In genomic region chr20:18739785-18740184, GRCh38 we compare ENCODE assay signal across 12 cellular contexts.
A peak's percentile ranks its signal among the peaks of the same experiment; 100 is the strongest.
DNase-seq lines count a peak whose midpoint lies in the region; ATAC-seq and TF ChIP-seq lines count a peak whose summit lies in the region.
"Had no signal": no experiment of that assay in that cellular context is flagged by ENCODE, and none has a peak within 500 bp of the region (broad histone marks: within the 10 kb centered on the region; RNA-seq: fewer than 3 reads in every experiment).

No MANE protein-coding gene starts in this region.

- H2BK5ac ChIP-seq in mesenchymal stem cell (ENCODE audit: low read depth, low read length, poor library complexity, severe bottlenecking) = no peak overlapping the region

- no peaks in the 10 kb centered on the region for H3K4me1 ChIP-seq in mesenchymal stem cell (ENCODE audit: control insufficient read depth, insufficient read depth, low read depth, low read length)

- no peak overlapping the region for H3K14ac ChIP-seq in mesenchymal stem cell (ENCODE audit: low read length in 2 of 2)

- H3K79me1 ChIP-seq in mesenchymal stem cell (replicated peaks; ENCODE audit: low read length, poor library complexity, severe bottlenecking) = peaks cover 12% of the 10 kb centered on the region

- no peak overlapping the region for H2AK5ac ChIP-seq in mesenchymal stem cell (ENCODE audit: low read length, severe bottlenecking)

- no peak overlapping the region for H3K4ac ChIP-seq in mesenchymal stem cell (ENCODE audit: low read depth in 1 of 2, low read length in 2 of 2)

- no peak overlapping the region for H2BK15ac ChIP-seq in mesenchymal stem cell (ENCODE audit: low read depth, poor library complexity, severe bottlenecking)

- H3K27me3 Mint-ChIP-seq in natural killer cell (ENCODE audit: low read depth in 2 of 2) (no peaks in the 10 kb centered on the region), progenitor cell of endocrine pancreas (no peaks in the 10 kb centered on the region)
- no peaks in the 10 kb centered on the region for H3K27me3 Mint-ChIP-seq in natural killer cell treated with Interleukin-12 subunit alpha and Interleukin-12 subunit beta and Interleukin-15 and Interleukin-18, amount 100 ng/mL, for 72 hours
- H3K27me3 Mint-ChIP-seq in effector memory CD8-positive, alpha-beta T cell = no peaks in the 10 kb centered on the region

- ATAC-seq in natural killer cell = peak in 2 of 3 donors; percentile 45 to 80
- ATAC-seq in natural killer cell treated with Interleukin-12 subunit alpha and Interleukin-12 subunit beta and Interleukin-15 and Interleukin-18, amount 100 ng/mL, for 72 hours = no peak
- ATAC-seq in effector memory CD8-positive, alpha-beta T cell (replicated peaks) = no peak
- ATAC-seq in GM21526 (IDR thresholded peaks at IDR 0.05; ENCODE audit: low FRiP score, unreplicated experiment) = no peak

- H3K4me1 Mint-ChIP-seq in natural killer cell (peaks cover 26 to 44% of the 10 kb centered on the region in 2 donors), progenitor cell of endocrine pancreas (ENCODE audit: low read depth) (peaks cover 3% of the 10 kb centered on the region)
- peaks cover 23 to 30% of the 10 kb centered on the region in 2 donors for H3K4me1 Mint-ChIP-seq in natural killer cell treated with Interleukin-12 subunit alpha and Interleukin-12 subunit beta and Interleukin-15 and Interleukin-18, amount 100 ng/mL, for 72 hours (ENCODE audit: low read depth in 2 of 2)
- peaks cover 28 to 36% of the 10 kb centered on the region in 2 donors for H3K4me1 Mint-ChIP-seq in effector memory CD8-positive, alpha-beta T cell (ENCODE audit: low read depth in 2 of 2)

- intact Hi-C loops in natural killer cell (cut with micrococcal nuclease) = no loop called here

- H3K18ac ChIP-seq in mesenchymal stem cell (ENCODE audit: low read depth in 1 of 2, low read length in 2 of 2) = no peak overlapping the region

- no peak overlapping the region for H4K91ac ChIP-seq in mesenchymal stem cell (ENCODE audit: low read length)

- no peak for TF ChIP-seq CTCF in natural killer cell (IDR thresholded peaks at IDR 0.05)
- no peak for TF ChIP-seq CTCF in progenitor cell of endocrine pancreas (IDR thresholded peaks at IDR 0.05; ENCODE audit: unreplicated experiment)

- H3K36me3 Mint-ChIP-seq in natural killer cell (no peaks in the 10 kb centered on the region), progenitor cell of endocrine pancreas (ENCODE audit: insufficient read depth) (peaks cover 2% of the 10 kb centered on the region)
- no peaks in the 10 kb centered on the region for H3K36me3 Mint-ChIP-seq in natural killer cell treated with Interleukin-12 subunit alpha and Interleukin-12 subunit beta and Interleukin-15 and Interleukin-18, amount 100 ng/mL, for 72 hours
- peaks cover 7% of the 10 kb centered on the region for H3K36me3 Mint-ChIP-seq in effector memory CD8-positive, alpha-beta T cell (ENCODE audit: insufficient read depth)

- H3K36me3 ChIP-seq in mesenchymal stem cell (ENCODE audit: control insufficient read depth in 1 of 2, insufficient read depth in 2 of 2, low read depth in 1 of 2, low read length in 2 of 2) = peaks cover 1 to 8% of the 10 kb centered on the region in 2 experiments

- no peak overlapping the region for H3K4me2 ChIP-seq in mesenchymal stem cell (ENCODE audit: low read length, poor library complexity, severe bottlenecking)

- H3K4me3 ChIP-seq in mesenchymal stem cell (ENCODE audit: insufficient read depth in 1 of 2, low read depth in 1 of 2, low read length in 2 of 2) = peak overlapping the region in 1 of 2 experiments; percentile 11

- H3K27ac ChIP-seq in mesenchymal stem cell (ENCODE audit: low read length, poor library complexity, severe bottlenecking) = no peak overlapping the region

- H3K27me3 ChIP-seq in mesenchymal stem cell (ENCODE audit: control insufficient read depth in 1 of 2, insufficient read depth in 1 of 2, low read length in 2 of 2) = no peaks in the 10 kb centered on the region

- 26% methylated on average over 5 of the region's 5 CpGs for WGBS in mesenchymal stem cell

- H2BK12ac ChIP-seq in mesenchymal stem cell (ENCODE audit: low read length in 2 of 2) = no peak overlapping the region

- no peak overlapping the region for H2AFZ ChIP-seq in mesenchymal stem cell (ENCODE audit: low read depth, low read length)

- DNase-seq in natural killer cell = no peak
- DNase-seq in natural killer cell treated with Interleukin-12 subunit alpha and Interleukin-12 subunit beta and Interleukin-15 and Interleukin-18, amount 100 ng/mL, for 72 hours (ENCODE audit: low spot score) = no peak
- no peak for DNase-seq in effector memory CD8-positive, alpha-beta T cell
- peak; percentile 82 for DNase-seq in mesenchymal stem cell
- DNase-seq in RKO (ENCODE audit: low spot score) = no peak
- no peak for DNase-seq in progenitor cell of endocrine pancreas (ENCODE audit: low spot score, unreplicated experiment)
- DNase-seq in SIG-M5 treated with dmso at 0.1 percent for 504 hours (lab: John Stamatoyannopoulos, UW; ENCODE audit: unreplicated experiment) = no peak
- DNase-seq: AML-193; NCI-H1048; stimulated activated CD4-positive, alpha-beta T cell treated with anti-CD3 and anti-CD28 coated beads, Interleukin-12 subunit alpha, Interleukin-12 subunit beta, amount 100 ng/mL, for 4 hours had no signal

- H3K9ac ChIP-seq in mesenchymal stem cell (ENCODE audit: low read length) = peak overlapping the region; percentile 56

- H3K9me3 Mint-ChIP-seq in natural killer cell (no peaks in the 10 kb centered on the region), progenitor cell of endocrine pancreas (ENCODE audit: low read depth) (no peaks in the 10 kb centered on the region)
- H3K9me3 Mint-ChIP-seq in natural killer cell treated with Interleukin-12 subunit alpha and Interleukin-12 subunit beta and Interleukin-15 and Interleukin-18, amount 100 ng/mL, for 72 hours = no peaks in the 10 kb centered on the region
- no peaks in the 10 kb centered on the region for H3K9me3 Mint-ChIP-seq in effector memory CD8-positive, alpha-beta T cell
- H3K9me3 Mint-ChIP-seq: activated T-helper 1 cell treated with anti-CD3 and anti-CD28 coated beads, Interleukin-12 subunit alpha, Interleukin-12 subunit beta, Interleukin-2, Interleukin-4 antibody, amounts not matched to agents 30 ng/mL and 10 ng/mL and 1 ng/mL, durations not matched to agents 14 hours and 24 hours and 36 hours had no signal

- no peak overlapping the region for H3K23ac ChIP-seq in mesenchymal stem cell (ENCODE audit: low read length in 2 of 2)

- H2BK120ac ChIP-seq in mesenchymal stem cell (ENCODE audit: low read depth, low read length) = no peak overlapping the region

- peak overlapping the region; percentile 75 to 88 for H3K27ac Mint-ChIP-seq in natural killer cell
- H3K27ac Mint-ChIP-seq in natural killer cell treated with Interleukin-12 subunit alpha and Interleukin-12 subunit beta and Interleukin-15 and Interleukin-18, amount 100 ng/mL, for 72 hours = peak overlapping the region in 1 of 2 donors; percentile 29
- peak overlapping the region; percentile 9 to 92 for H3K27ac Mint-ChIP-seq in effector memory CD8-positive, alpha-beta T cell
- H3K27ac Mint-ChIP-seq in progenitor cell of endocrine pancreas = no peak overlapping the region
- H3K27ac Mint-ChIP-seq: activated T-helper 1 cell treated with anti-CD3 and anti-CD28 coated beads, Interleukin-12 subunit alpha, Interleukin-12 subunit beta, Interleukin-2, Interleukin-4 antibody, amounts not matched to agents 30 ng/mL and 10 ng/mL and 1 ng/mL, durations not matched to agents 14 hours and 24 hours and 36 hours had no signal

- H3K9me3 ChIP-seq in mesenchymal stem cell (ENCODE audit: control insufficient read depth, low read length) = no peaks in the 10 kb centered on the region

- H4K8ac ChIP-seq in mesenchymal stem cell (ENCODE audit: low read length) = no peak overlapping the region

- H3K4me3 Mint-ChIP-seq in natural killer cell (peak overlapping the region; percentile 46), progenitor cell of endocrine pancreas (ENCODE audit: low read depth) (no peak overlapping the region)
- H3K4me3 Mint-ChIP-seq in natural killer cell treated with Interleukin-12 subunit alpha and Interleukin-12 subunit beta and Interleukin-15 and Interleukin-18, amount 100 ng/mL, for 72 hours = no peak overlapping the region
- no peak overlapping the region for H3K4me3 Mint-ChIP-seq in effector memory CD8-positive, alpha-beta T cell
- H3K4me3 Mint-ChIP-seq: activated T-helper 1 cell treated with anti-CD3 and anti-CD28 coated beads, Interleukin-12 subunit alpha, Interleukin-12 subunit beta, Interleukin-2, Interleukin-4 antibody, amounts not matched to agents 30 ng/mL and 10 ng/mL and 1 ng/mL, durations not matched to agents 14 hours and 24 hours and 36 hours had no signal

Comparison
In these comparisons a context has a peak if more than half of its experiments do, and no peak if none do; other contexts are left out.
1. ATAC-seq: peak in natural killer cell (2 of 3); none in natural killer cell treated with Interleukin-12 subunit alpha and Interleukin-12 subunit beta and Interleukin-15 and Interleukin-18, amount 100 ng/mL, for 72 hours (0 of 2), effector memory CD8-positive, alpha-beta T cell (single experiment) and GM21526 (single experiment).